ENCODE assay signal across 14 cellular contexts in genomic region chr6:119322715-119323350, GRCh38. TPM values are rescaled to one million over a fixed set of nuclear protein-coding genes. Genes with fewer than 3 reads are reported as not detected.
DNase-seq lines count a peak whose midpoint lies in the region; ATAC-seq and TF ChIP-seq lines count a peak whose summit lies in the region.
"Had no signal": no experiment of that assay in that cellular context is flagged by ENCODE, and none has a peak within 500 bp of the region (broad histone marks: within the 10 kb centered on the region; RNA-seq: fewer than 3 reads in every experiment).

No MANE protein-coding gene starts in this region.

- no peaks in the 10 kb centered on the region for H3K36me3 ChIP-seq in mucosa of descending colon (ENCODE audit: low read depth)
- H3K36me3 ChIP-seq: breast epithelium had no signal

- peak overlapping the region; percentile 65 for H3K27ac Mint-ChIP-seq in activated CD4-positive, alpha-beta T cell treated with anti-CD3 and anti-CD28 coated beads, Interleukin-2, amount 10 ng/mL, durations not matched to agents 7 days and 5 days
- H3K27ac Mint-ChIP-seq in activated CD4-positive, alpha-beta memory T cell treated with anti-CD3 and anti-CD28 coated beads, Interleukin-2, amount 10 ng/mL, durations not matched to agents 7 days and 5 days = peak overlapping the region; percentile 37
- no peak overlapping the region for H3K27ac Mint-ChIP-seq in type B pancreatic cell

- POLR2A ChIA-PET in activated CD4-positive, alpha-beta T cell treated with anti-CD3 and anti-CD28 coated beads, Interleukin-2, amount 10 ng/mL, durations not matched to agents 7 days and 5 days (lab: Charles Lee) = interaction anchor here (0.7 to 1.0 kb wide), 2 partner anchors 8 to 618 kb away, joined by 3 to 7 read pairs; no protein-coding TSS in a partner anchor
- POLR2A ChIA-PET in activated CD4-positive, alpha-beta memory T cell treated with anti-CD3 and anti-CD28 coated beads, Interleukin-2, amount 10 ng/mL, durations not matched to agents 7 days and 5 days (lab: Charles Lee) = interaction anchor here (1.1 to 2.5 kb wide), 6 partner anchors 9 to 28 kb away, joined by 3 to 17 read pairs (median 7); no protein-coding TSS in a partner anchor

- CTCF ChIA-PET in activated CD4-positive, alpha-beta T cell treated with anti-CD3 and anti-CD28 coated beads, Interleukin-2, amount 10 ng/mL, durations not matched to agents 7 days and 5 days (lab: Charles Lee) = interaction anchor here (0.8 to 2.3 kb wide), 4 partner anchors 9 to 99 kb away, joined by 3 to 8 read pairs (median 3); no protein-coding TSS in a partner anchor
- CTCF ChIA-PET in activated CD4-positive, alpha-beta memory T cell treated with anti-CD3 and anti-CD28 coated beads, Interleukin-2, amount 10 ng/mL, durations not matched to agents 7 days and 5 days (lab: Charles Lee) = interaction anchor here (1.2 to 1.3 kb wide), 3 partner anchors 10 to 20 kb away, joined by 3 to 6 read pairs (median 4); no protein-coding TSS in a partner anchor

- no peaks in the 10 kb centered on the region for H3K27me3 Mint-ChIP-seq in activated CD4-positive, alpha-beta T cell treated with anti-CD3 and anti-CD28 coated beads, Interleukin-2, amount 10 ng/mL, durations not matched to agents 7 days and 5 days
- no peaks in the 10 kb centered on the region for H3K27me3 Mint-ChIP-seq in activated CD4-positive, alpha-beta memory T cell treated with anti-CD3 and anti-CD28 coated beads, Interleukin-2, amount 10 ng/mL, durations not matched to agents 7 days and 5 days
- H3K27me3 Mint-ChIP-seq in type B pancreatic cell = no peaks in the 10 kb centered on the region

- intact Hi-C loops in mucosa of descending colon (cut with DNase I, micrococcal nuclease) = no loop called here

- TF ChIP-seq CTCF in mucosa of descending colon (IDR thresholded peaks at IDR 0.05) (no peak), type B pancreatic cell (conservative IDR thresholded peaks at IDR 0.05) (no peak)

- no peaks in the 10 kb centered on the region for H3K4me1 ChIP-seq in mucosa of descending colon (ENCODE audit: low read depth)
- H3K4me1 ChIP-seq: A549, breast epithelium had no signal

- no peaks in the 10 kb centered on the region for H3K9me3 ChIP-seq in mucosa of descending colon
- H3K9me3 ChIP-seq: A549, breast epithelium had no signal

- peak; percentile 73 for DNase-seq in activated CD4-positive, alpha-beta T cell treated with anti-CD3 and anti-CD28 coated beads, Interleukin-2, amount 10 ng/mL, durations not matched to agents 7 days and 5 days
- DNase-seq in activated CD4-positive, alpha-beta T cell treated with anti-CD3 and anti-CD28 coated beads for 4 hours = no peak
- DNase-seq in activated CD4-positive, alpha-beta memory T cell treated with anti-CD3 and anti-CD28 coated beads, Interleukin-2, amount 10 ng/mL, durations not matched to agents 7 days and 5 days = peak; percentile 50
- peak in 1 of 3 donors; percentile 35 for DNase-seq in mucosa of descending colon
- no peak for DNase-seq in Ammon's horn (ENCODE audit: low spot score)
- no peak for DNase-seq in CD1c-positive myeloid dendritic cell (ENCODE audit: extremely low spot score)
- no peak for DNase-seq in type B pancreatic cell (ENCODE audit: extremely low spot score, unreplicated experiment)
- DNase-seq: COR-L47; effector CD8-positive, alpha-beta T cell; H9; NCI-H2029 treated with DMSO at 0.1 percent for 48 hours had no signal

- H3K9me3 Mint-ChIP-seq in activated CD4-positive, alpha-beta T cell treated with anti-CD3 and anti-CD28 coated beads, Interleukin-2, amount 10 ng/mL, durations not matched to agents 7 days and 5 days = no peaks in the 10 kb centered on the region
- H3K9me3 Mint-ChIP-seq in activated CD4-positive, alpha-beta memory T cell treated with anti-CD3 and anti-CD28 coated beads, Interleukin-2, amount 10 ng/mL, durations not matched to agents 7 days and 5 days = no peaks in the 10 kb centered on the region
- no peaks in the 10 kb centered on the region for H3K9me3 Mint-ChIP-seq in type B pancreatic cell
- H3K9me3 Mint-ChIP-seq: H9 had no signal

- peak; percentile 53 for ATAC-seq in HG02938 (IDR thresholded peaks at IDR 0.05; ENCODE audit: unreplicated experiment)
- peak; percentile 70 for ATAC-seq in mucosa of descending colon
- ATAC-seq: A549 had no signal

- H3K36me3 Mint-ChIP-seq in activated CD4-positive, alpha-beta T cell treated with anti-CD3 and anti-CD28 coated beads, Interleukin-2, amount 10 ng/mL, durations not matched to agents 7 days and 5 days (ENCODE audit: low read depth) = peaks cover 1% of the 10 kb centered on the region
- H3K36me3 Mint-ChIP-seq in activated CD4-positive, alpha-beta memory T cell treated with anti-CD3 and anti-CD28 coated beads, Interleukin-2, amount 10 ng/mL, durations not matched to agents 7 days and 5 days (ENCODE audit: low read depth) = peaks cover 23% of the 10 kb centered on the region
- peaks cover 3% of the 10 kb centered on the region for H3K36me3 Mint-ChIP-seq in type B pancreatic cell

- H3K4me1 Mint-ChIP-seq in activated CD4-positive, alpha-beta T cell treated with anti-CD3 and anti-CD28 coated beads, Interleukin-2, amount 10 ng/mL, durations not matched to agents 7 days and 5 days = peaks cover 20% of the 10 kb centered on the region
- H3K4me1 Mint-ChIP-seq in activated CD4-positive, alpha-beta memory T cell treated with anti-CD3 and anti-CD28 coated beads, Interleukin-2, amount 10 ng/mL, durations not matched to agents 7 days and 5 days = peaks cover 22% of the 10 kb centered on the region
- H3K4me1 Mint-ChIP-seq in type B pancreatic cell (ENCODE audit: unreplicated experiment) = no peaks in the 10 kb centered on the region

- no peak overlapping the region for H3K4me3 ChIP-seq in mucosa of descending colon
- H3K4me3 ChIP-seq: A549, breast epithelium had no signal

- no peak overlapping the region for H3K4me3 Mint-ChIP-seq in activated CD4-positive, alpha-beta T cell treated with anti-CD3 and anti-CD28 coated beads, Interleukin-2, amount 10 ng/mL, durations not matched to agents 7 days and 5 days
- H3K4me3 Mint-ChIP-seq in activated CD4-positive, alpha-beta memory T cell treated with anti-CD3 and anti-CD28 coated beads, Interleukin-2, amount 10 ng/mL, durations not matched to agents 7 days and 5 days = no peak overlapping the region
- no peak overlapping the region for H3K4me3 Mint-ChIP-seq in type B pancreatic cell
- H3K4me3 Mint-ChIP-seq: H9 had no signal

RNA-seq across cellular contexts. Expression of gene MAN1A1, which starts 26.7 kb away (rescaled TPM):
- 10 to 100 TPM; 10.5 to 10.6 TPM for total RNA-seq in activated CD4-positive, alpha-beta T cell treated with anti-CD3 and anti-CD28 coated beads, Interleukin-2, amount 10 ng/mL, durations not matched to agents 7 days and 5 days
- total RNA-seq in activated CD4-positive, alpha-beta memory T cell treated with anti-CD3 and anti-CD28 coated beads, Interleukin-2, amount 10 ng/mL, durations not matched to agents 7 days and 5 days = 10 to 100 TPM; 21.6 to 22.0 TPM
- total RNA-seq in mucosa of descending colon (10 to 100 TPM; 45.1 to 74.2 (median 66.4) TPM), type B pancreatic cell (ENCODE audit: low replicate concordance) (52.2 and 74.2 TPM in 2 replicates)

Comparison
In these comparisons a context has a peak if more than half of its experiments do, and no peak if none do; other contexts are left out.
1. DNase-seq: peak in activated CD4-positive, alpha-beta T cell treated with anti-CD3 and anti-CD28 coated beads, Interleukin-2, amount 10 ng/mL, durations not matched to agents 7 days and 5 days (single experiment) and activated CD4-positive, alpha-beta memory T cell treated with anti-CD3 and anti-CD28 coated beads, Interleukin-2, amount 10 ng/mL, durations not matched to agents 7 days and 5 days (single experiment); none in activated CD4-positive, alpha-beta T cell treated with anti-CD3 and anti-CD28 coated beads for 4 hours (0 of 2), Ammon's horn (single experiment), CD1c-positive myeloid dendritic cell (single experiment) and type B pancreatic cell (single experiment).